19 cellular contexts compared by ENCODE assay signal in genomic region chr5:75367401-75367800, GRCh38. TPM values are rescaled to one million over a fixed set of nuclear protein-coding genes. Genes with fewer than 3 reads are reported as not detected.
A peak's percentile ranks its signal among the peaks of the same experiment; 100 is the strongest.
DNase-seq lines count a peak whose midpoint lies in the region; ATAC-seq lines count a peak whose summit lies in the region.
"Had no signal": no experiment of that assay in that cellular context is flagged by ENCODE, and none has a peak within 500 bp of the region (broad histone marks: within the 10 kb centered on the region; RNA-seq: fewer than 3 reads in every experiment).

No MANE protein-coding gene starts in this region.

- no peaks in the 10 kb centered on the region for H3K79me2 ChIP-seq in Karpas-422 (ENCODE audit: low read length)

- no peak for DNase-seq in stimulated activated naive CD8-positive, alpha-beta T cell treated with anti-CD3 and anti-CD28 coated beads, Interleukin-15, amount 100 ng/mL, for 72 hours
- DNase-seq in stimulated activated naive CD8-positive, alpha-beta T cell treated with anti-CD3 and anti-CD28 coated beads, Interleukin-15, Interleukin-2, amounts not matched to agents 100 U/mL and 50 U/mL, for 24 hours: no peak
- DNase-seq in Karpas-422 (no peak), fibroblast of gingiva (ENCODE audit: low read depth) (peak; percentile 23), NCI-H187 treated with DMSO at 0.1 percent for 48 hours (lab: John Stamatoyannopoulos, UW) (no peak), GDM1 (lab: John Stamatoyannopoulos, UW) (no peak), AML-193 (lab: John Stamatoyannopoulos, UW) (no peak)
- DNase-seq in T-helper 2 cell treated with Interferon-gamma antibody and Interleukin-4, amounts not matched to agents 5 μg/mL and 100 μg/mL, for 36 hours (ENCODE audit: low spot score): no peak
- DNase-seq: activated naive CD4-positive, alpha-beta T cell treated with anti-CD3 and anti-CD28 coated beads, Interleukin-2, amount 10 ng/mL, durations not matched to agents 7 days and 5 days; DMS 273 treated with DMSO at 0.1 percent for 48 hours; effector memory CD4-positive, alpha-beta T cell; lower lobe of right lung; naive thymus-derived CD4-positive, alpha-beta T cell; NCI-H1930; NCI-H526 treated with DMSO at 0.1 percent for 48 hours; retina had no signal

- no peaks in the 10 kb centered on the region for H3K4me1 ChIP-seq in Karpas-422 (ENCODE audit: low read length)
- H3K4me1 ChIP-seq: lower lobe of right lung had no signal

- no peak for ATAC-seq in stimulated activated naive CD8-positive, alpha-beta T cell treated with anti-CD3 and anti-CD28 coated beads, Interleukin-15, amount 100 ng/mL, for 72 hours
- no peak for ATAC-seq in stimulated activated naive CD8-positive, alpha-beta T cell treated with anti-CD3 and anti-CD28 coated beads, Interleukin-15, Interleukin-2, amounts not matched to agents 100 U/mL and 50 U/mL, for 24 hours
- ATAC-seq: gastroesophageal sphincter; HCT116; lower lobe of right lung; naive thymus-derived CD4-positive, alpha-beta T cell; Panc1 had no signal

- H3K36me3 Mint-ChIP-seq in T-helper 2 cell treated with Interferon-gamma antibody and Interleukin-4, amounts not matched to agents 5 μg/mL and 100 μg/mL, for 36 hours (ENCODE audit: low read depth): peaks cover 9% of the 10 kb centered on the region

- H3K27me3 ChIP-seq in Karpas-422 (ENCODE audit: low read length): no peaks in the 10 kb centered on the region
- H3K27me3 ChIP-seq: gastroesophageal sphincter had no signal

- H3K9me3 Mint-ChIP-seq in stimulated activated naive CD8-positive, alpha-beta T cell treated with anti-CD3 and anti-CD28 coated beads, Interleukin-15, amount 100 ng/mL, for 72 hours: no peaks in the 10 kb centered on the region
- H3K9me3 Mint-ChIP-seq in T-helper 2 cell treated with Interferon-gamma antibody and Interleukin-4, amounts not matched to agents 5 μg/mL and 100 μg/mL, for 36 hours: no peaks in the 10 kb centered on the region
- H3K9me3 Mint-ChIP-seq: activated naive CD4-positive, alpha-beta T cell treated with anti-CD3 and anti-CD28 coated beads, Interleukin-2, amount 10 ng/mL, durations not matched to agents 7 days and 5 days had no signal

- H3K27ac Mint-ChIP-seq in stimulated activated naive CD8-positive, alpha-beta T cell treated with anti-CD3 and anti-CD28 coated beads, Interleukin-15, amount 100 ng/mL, for 72 hours: peak overlapping the region; percentile 36 to 69
- no peak overlapping the region for H3K27ac Mint-ChIP-seq in T-helper 2 cell treated with Interferon-gamma antibody and Interleukin-4, amounts not matched to agents 5 μg/mL and 100 μg/mL, for 36 hours
- H3K27ac Mint-ChIP-seq: activated naive CD4-positive, alpha-beta T cell treated with anti-CD3 and anti-CD28 coated beads, Interleukin-2, amount 10 ng/mL, durations not matched to agents 7 days and 5 days; naive thymus-derived CD4-positive, alpha-beta T cell had no signal

- no peak overlapping the region for H3K4me3 ChIP-seq in Karpas-422 (ENCODE audit: low read length)
- H3K4me3 ChIP-seq: gastroesophageal sphincter, lower lobe of right lung had no signal

- H4K20me1 ChIP-seq in Karpas-422 (ENCODE audit: insufficient read depth, low read depth, low read length): no peaks in the 10 kb centered on the region

- H3K9ac ChIP-seq in Karpas-422 (ENCODE audit: low read length): no peak overlapping the region

- H3K4me3 Mint-ChIP-seq in stimulated activated naive CD8-positive, alpha-beta T cell treated with anti-CD3 and anti-CD28 coated beads, Interleukin-15, amount 100 ng/mL, for 72 hours: no peak overlapping the region
- H3K4me3 Mint-ChIP-seq in T-helper 2 cell treated with Interferon-gamma antibody and Interleukin-4, amounts not matched to agents 5 μg/mL and 100 μg/mL, for 36 hours: no peak overlapping the region
- H3K4me3 Mint-ChIP-seq: activated naive CD4-positive, alpha-beta T cell treated with anti-CD3 and anti-CD28 coated beads, Interleukin-2, amount 10 ng/mL, durations not matched to agents 7 days and 5 days; naive thymus-derived CD4-positive, alpha-beta T cell had no signal

- no peak overlapping the region for H3K4me2 ChIP-seq in Karpas-422 (ENCODE audit: low read depth, low read length, poor library complexity, severe bottlenecking)

- no peak overlapping the region for H2AFZ ChIP-seq in Karpas-422 (ENCODE audit: low read length)

- H3K4me1 Mint-ChIP-seq in stimulated activated naive CD8-positive, alpha-beta T cell treated with anti-CD3 and anti-CD28 coated beads, Interleukin-15, amount 100 ng/mL, for 72 hours: peaks cover 8% of the 10 kb centered on the region
- peaks cover 5% of the 10 kb centered on the region for H3K4me1 Mint-ChIP-seq in T-helper 2 cell treated with Interferon-gamma antibody and Interleukin-4, amounts not matched to agents 5 μg/mL and 100 μg/mL, for 36 hours (ENCODE audit: low read depth)

- H3K27ac ChIP-seq in Karpas-422 (ENCODE audit: low read length): 0 out of 2 replicates have a peak overlapping the region, but pooled peaks have one; percentile 21
- H3K27ac ChIP-seq: gastroesophageal sphincter, lower lobe of right lung had no signal

- no peaks in the 10 kb centered on the region for H3K9me2 ChIP-seq in Karpas-422 (replicated peaks; ENCODE audit: insufficient read depth, low read length)

- H3K27me3 Mint-ChIP-seq in stimulated activated naive CD8-positive, alpha-beta T cell treated with anti-CD3 and anti-CD28 coated beads, Interleukin-15, amount 100 ng/mL, for 72 hours: no peaks in the 10 kb centered on the region
- no peaks in the 10 kb centered on the region for H3K27me3 Mint-ChIP-seq in T-helper 2 cell treated with Interferon-gamma antibody and Interleukin-4, amounts not matched to agents 5 μg/mL and 100 μg/mL, for 36 hours (ENCODE audit: low read depth)
- H3K27me3 Mint-ChIP-seq: activated naive CD4-positive, alpha-beta T cell treated with anti-CD3 and anti-CD28 coated beads, Interleukin-2, amount 10 ng/mL, durations not matched to agents 7 days and 5 days; naive thymus-derived CD4-positive, alpha-beta T cell had no signal

- H3K9me3 ChIP-seq in Karpas-422 (ENCODE audit: low read length): no peaks in the 10 kb centered on the region
- H3K9me3 ChIP-seq: gastroesophageal sphincter, lower lobe of right lung had no signal

- H3K36me3 ChIP-seq in Karpas-422 (ENCODE audit: insufficient read depth, low read length): peaks cover 5% of the 10 kb centered on the region; the same call in 1 of the 2 replicates

RNA-seq across cellular contexts. Expression of gene HMGCR, which starts 30.4 kb away (rescaled TPM):
- total RNA-seq in Karpas-422 (2014; rRNA removed; shearing (Covaris generic); ENCODE audit: low replicate concordance): 172 and 178 TPM in 2 replicates
